In the genomic region with DNA sequence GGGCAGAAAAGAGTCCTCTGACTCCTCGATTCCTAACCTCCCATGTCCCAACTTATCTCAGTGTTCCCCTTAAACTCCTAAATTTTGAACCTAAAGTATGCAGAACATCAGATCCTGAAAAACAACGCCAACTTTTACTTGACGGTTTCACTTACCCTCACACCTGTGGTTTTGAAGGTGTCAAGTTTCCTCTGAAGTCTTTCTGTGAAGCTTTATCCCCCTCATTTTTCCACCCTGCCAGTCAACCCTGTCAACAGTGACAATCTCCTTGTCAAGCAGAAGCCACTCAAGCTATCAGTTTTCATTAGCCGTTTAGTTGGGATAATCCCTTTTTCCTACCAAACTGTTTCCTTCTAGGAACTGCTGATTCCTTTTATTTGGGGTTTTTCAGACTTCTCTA, we compare ENCODE assay signal across 14 cellular contexts.
DNase-seq lines count a peak whose midpoint lies in the region; ATAC-seq and TF ChIP-seq lines count a peak whose summit lies in the region.
"Had no signal": no experiment of that assay in that cellular context is flagged by ENCODE, and none has a peak within 500 bp of the region (broad histone marks: within the 10 kb centered on the region; RNA-seq: fewer than 3 reads in every experiment).

No MANE protein-coding gene starts in this region.

- H3K27me3 ChIP-seq in heart right ventricle: no peaks in the 10 kb centered on the region
- H3K27me3 ChIP-seq: brain microvascular endothelial cell, pancreas had no signal

- peaks cover 65% of the 10 kb centered on the region for H3K4me1 Mint-ChIP-seq in activated naive CD8-positive, alpha-beta T cell treated with anti-CD3 and anti-CD28 coated beads, Interleukin-2, amount 10 ng/mL, durations not matched to agents 7 days and 5 days
- H3K4me1 Mint-ChIP-seq in stimulated activated memory B cell treated with anti-CD40 and anti-IgM and Interleukin-4, amounts not matched to agents 10 μg/mL and 1 μg/mL and 100 μg/mL, for 72 hours: peaks cover 46% of the 10 kb centered on the region

- H3K36me3 ChIP-seq in heart right ventricle: no peaks in the 10 kb centered on the region
- H3K36me3 ChIP-seq: BE2C, brain microvascular endothelial cell, pancreas had no signal

- WGBS in heart right ventricle, 2 donors: 54 to 57% methylated on average over 4 of the region's 4 CpGs

- peaks cover 4% of the 10 kb centered on the region for H3K27me3 Mint-ChIP-seq in activated naive CD8-positive, alpha-beta T cell treated with anti-CD3 and anti-CD28 coated beads, Interleukin-2, amount 10 ng/mL, durations not matched to agents 7 days and 5 days
- H3K27me3 Mint-ChIP-seq in stimulated activated memory B cell treated with anti-CD40 and anti-IgM and Interleukin-4, amounts not matched to agents 10 μg/mL and 1 μg/mL and 100 μg/mL, for 72 hours: peaks cover 19% of the 10 kb centered on the region
- H3K27me3 Mint-ChIP-seq: activated B cell treated with CpG ODN at 0.5 μM for 24 hours had no signal

- intact Hi-C loops in heart right ventricle (cut with DNase I): no loop called here

- H3K4me1 ChIP-seq in heart right ventricle: peaks cover 0 to 9% (median 0%) of the 10 kb centered on the region in 9 donors
- H3K4me1 ChIP-seq: BE2C, pancreas had no signal

- no peak overlapping the region for H3K4me3 ChIP-seq in heart right ventricle
- H3K4me3 ChIP-seq: pancreas had no signal

- H3K27ac ChIP-seq in heart right ventricle: peak overlapping the region in 1 of 10 donors; percentile 68
- H3K27ac ChIP-seq: brain microvascular endothelial cell, pancreas had no signal

- no peaks in the 10 kb centered on the region for H3K9me3 ChIP-seq in heart right ventricle
- H3K9me3 ChIP-seq: BE2C, pancreas had no signal

- TF ChIP-seq CTCF in heart right ventricle (IDR thresholded peaks at IDR 0.05): no peak

- no peak for ATAC-seq in activated naive CD8-positive, alpha-beta T cell treated with anti-CD3 and anti-CD28 coated beads, Interleukin-2, amount 10 ng/mL, durations not matched to agents 7 days and 5 days (ENCODE audit: low read depth)
- ATAC-seq in stimulated activated memory B cell treated with anti-CD40 and anti-IgM and Interleukin-4, amounts not matched to agents 10 μg/mL and 1 μg/mL and 100 μg/mL, for 72 hours: no peak
- no peak for ATAC-seq in HG03159 (IDR thresholded peaks at IDR 0.05; ENCODE audit: unreplicated experiment)
- ATAC-seq in heart right ventricle: no peak
- ATAC-seq: pancreas had no signal

- POLR2A ChIA-PET in activated naive CD8-positive, alpha-beta T cell treated with anti-CD3 and anti-CD28 coated beads, Interleukin-2, amount 10 ng/mL, durations not matched to agents 7 days and 5 days (lab: Charles Lee): no interaction called here

- peaks cover 4% of the 10 kb centered on the region for H3K36me3 Mint-ChIP-seq in activated naive CD8-positive, alpha-beta T cell treated with anti-CD3 and anti-CD28 coated beads, Interleukin-2, amount 10 ng/mL, durations not matched to agents 7 days and 5 days
- no peaks in the 10 kb centered on the region for H3K36me3 Mint-ChIP-seq in stimulated activated memory B cell treated with anti-CD40 and anti-IgM and Interleukin-4, amounts not matched to agents 10 μg/mL and 1 μg/mL and 100 μg/mL, for 72 hours

- DNase-seq in stimulated activated CD4-positive, alpha-beta T cell treated with anti-CD3 and anti-CD28 coated beads, Interleukin-4, amount 100 ng/mL, for 24 hours: peak; percentile 24
- no peak for DNase-seq in stimulated activated CD4-positive, alpha-beta T cell treated with anti-CD3 and anti-CD28 coated beads, Interleukin-2, amount 100 ng/mL, for 48 hours
- DNase-seq in NCI-H510A treated with DMSO at 0.1 percent for 48 hours (lab: John Stamatoyannopoulos, UW): peak; percentile 45
- no peak for DNase-seq in activated naive CD8-positive, alpha-beta T cell treated with anti-CD3 and anti-CD28 coated beads, Interleukin-2, amount 10 ng/mL, durations not matched to agents 7 days and 5 days
- no peak for DNase-seq in heart right ventricle
- no peak for DNase-seq in SW 1271 (lab: John Stamatoyannopoulos, UW)
- DNase-seq: activated B cell treated with CpG ODN at 0.5 μM for 24 hours, BE2C, brain microvascular endothelial cell, IMR-90, NCI-H446 treated with DMSO at 0.1 percent for 48 hours, pancreas had no signal

- H3K9me3 Mint-ChIP-seq in activated naive CD8-positive, alpha-beta T cell treated with anti-CD3 and anti-CD28 coated beads, Interleukin-2, amount 10 ng/mL, durations not matched to agents 7 days and 5 days: peaks cover 2% of the 10 kb centered on the region
- no peaks in the 10 kb centered on the region for H3K9me3 Mint-ChIP-seq in stimulated activated memory B cell treated with anti-CD40 and anti-IgM and Interleukin-4, amounts not matched to agents 10 μg/mL and 1 μg/mL and 100 μg/mL, for 72 hours
- H3K9me3 Mint-ChIP-seq: activated B cell treated with CpG ODN at 0.5 μM for 24 hours had no signal

- peak overlapping the region; percentile 35 for H3K4me3 Mint-ChIP-seq in activated naive CD8-positive, alpha-beta T cell treated with anti-CD3 and anti-CD28 coated beads, Interleukin-2, amount 10 ng/mL, durations not matched to agents 7 days and 5 days
- no peak overlapping the region for H3K4me3 Mint-ChIP-seq in stimulated activated memory B cell treated with anti-CD40 and anti-IgM and Interleukin-4, amounts not matched to agents 10 μg/mL and 1 μg/mL and 100 μg/mL, for 72 hours
- H3K4me3 Mint-ChIP-seq: activated B cell treated with CpG ODN at 0.5 μM for 24 hours had no signal

- H3K27ac Mint-ChIP-seq in activated naive CD8-positive, alpha-beta T cell treated with anti-CD3 and anti-CD28 coated beads, Interleukin-2, amount 10 ng/mL, durations not matched to agents 7 days and 5 days: peak overlapping the region; percentile 67
- H3K27ac Mint-ChIP-seq in stimulated activated memory B cell treated with anti-CD40 and anti-IgM and Interleukin-4, amounts not matched to agents 10 μg/mL and 1 μg/mL and 100 μg/mL, for 72 hours: peak overlapping the region; percentile 21
- H3K27ac Mint-ChIP-seq: activated B cell treated with CpG ODN at 0.5 μM for 24 hours had no signal

Comparison
In these comparisons a context has a peak if more than half of its experiments do, and no peak if none do; other contexts are left out.
1. DNase-seq: peak in stimulated activated CD4-positive, alpha-beta T cell treated with anti-CD3 and anti-CD28 coated beads, Interleukin-4, amount 100 ng/mL, for 24 hours (single experiment) and NCI-H510A treated with DMSO at 0.1 percent for 48 hours (single experiment); none in stimulated activated CD4-positive, alpha-beta T cell treated with anti-CD3 and anti-CD28 coated beads, Interleukin-2, amount 100 ng/mL, for 48 hours (0 of 2), activated naive CD8-positive, alpha-beta T cell treated with anti-CD3 and anti-CD28 coated beads, Interleukin-2, amount 10 ng/mL, durations not matched to agents 7 days and 5 days (single experiment), heart right ventricle (0 of 2) and SW 1271 (0 of 2).